ENCODE assay signal across 23 cellular contexts in genomic region chr2:86552889-86553288, GRCh38. TPM values are rescaled to one million over a fixed set of nuclear protein-coding genes. Genes with fewer than 3 reads are reported as not detected.
A peak's percentile ranks its signal among the peaks of the same experiment; 100 is the strongest.
DNase-seq lines count a peak whose midpoint lies in the region; ATAC-seq lines count a peak whose summit lies in the region.
"Had no signal": no experiment of that assay in that cellular context is flagged by ENCODE, and none has a peak within 500 bp of the region (broad histone marks: within the 10 kb centered on the region; RNA-seq: fewer than 3 reads in every experiment).

No MANE protein-coding gene starts in this region.

- intact Hi-C loops in activated naive CD4-positive, alpha-beta T cell treated with anti-CD3 and anti-CD28 coated beads for 36 hours (cut with micrococcal nuclease): loop anchor here (1.0 kb wide), 1 partner anchor 9 kb away; no protein-coding TSS in a partner anchor

- peak; percentile 61 for ATAC-seq in activated naive CD8-positive, alpha-beta T cell treated with anti-CD3 and anti-CD28 coated beads, Interleukin-2, amount 10 ng/mL, durations not matched to agents 7 days and 5 days (ENCODE audit: low read depth)
- no peak for ATAC-seq in stimulated activated effector memory CD8-positive, alpha-beta T cell treated with anti-CD3 and anti-CD28 coated beads, Interleukin-12 subunit alpha, Interleukin-12 subunit beta, amount 100 ng/mL, for 72 hours
- ATAC-seq: heart left ventricle; left lung; stimulated activated naive B cell treated with anti-CD40 and anti-IgM and Interleukin-4, amounts not matched to agents 10 μg/mL and 1 μg/mL and 100 μg/mL, for 72 hours had no signal

- CTCF ChIA-PET in activated naive CD4-positive, alpha-beta T cell treated with anti-CD3 and anti-CD28 coated beads for 36 hours (lab: Charles Lee): interaction anchor here (0.6 kb wide), 1 partner anchor 38 kb away, joined by 3 read pairs; no protein-coding TSS in a partner anchor

- peaks cover 13% of the 10 kb centered on the region for H3K36me3 Mint-ChIP-seq in activated naive CD4-positive, alpha-beta T cell treated with anti-CD3 and anti-CD28 coated beads for 36 hours (ENCODE audit: low read depth)
- peaks cover 26% of the 10 kb centered on the region for H3K36me3 Mint-ChIP-seq in T-helper 1 cell treated with Interleukin-12 subunit alpha and Interleukin-12 subunit beta and Interleukin-4 antibody, amounts not matched to agents 30 μg/mL and 1 μg/mL, for 36 hours (ENCODE audit: low read depth)
- H3K36me3 Mint-ChIP-seq in activated naive CD8-positive, alpha-beta T cell treated with anti-CD3 and anti-CD28 coated beads, Interleukin-2, amount 10 ng/mL, durations not matched to agents 7 days and 5 days: peaks cover 33% of the 10 kb centered on the region
- peaks cover 2% of the 10 kb centered on the region for H3K36me3 Mint-ChIP-seq in stimulated activated effector memory CD8-positive, alpha-beta T cell treated with anti-CD3 and anti-CD28 coated beads, Interleukin-12 subunit alpha, Interleukin-12 subunit beta, amount 100 ng/mL, for 72 hours

- no peak for DNase-seq in activated naive CD4-positive, alpha-beta T cell treated with anti-CD3 and anti-CD28 coated beads for 36 hours
- no peak for DNase-seq in activated naive CD4-positive, alpha-beta T cell treated with anti-CD3 and anti-CD28 coated beads, Interleukin-2, amount 50 U/mL, for 16 hours
- no peak for DNase-seq in activated naive CD8-positive, alpha-beta T cell treated with anti-CD3 and anti-CD28 coated beads, Interleukin-2, amount 10 ng/mL, durations not matched to agents 7 days and 5 days
- DNase-seq in stimulated activated effector memory CD8-positive, alpha-beta T cell treated with anti-CD3 and anti-CD28 coated beads, Interleukin-12 subunit alpha, Interleukin-12 subunit beta, amount 100 ng/mL, for 72 hours (ENCODE audit: low spot score in 2 of 2): no peak
- DNase-seq in NCI-H345 treated with DMSO at 0.1 percent for 48 hours (lab: John Stamatoyannopoulos, UW; ENCODE audit: unreplicated experiment) (no peak), NCI-H1436 (lab: John Stamatoyannopoulos, UW) (no peak), NCI-H1417 treated with DMSO at 0.1 percent for 48 hours (lab: John Stamatoyannopoulos, UW) (no peak)
- DNase-seq: brain microvascular endothelial cell; colonic mucosa; DMS79 treated with DMSO at 0.1 percent for 48 hours; H9; heart left ventricle; KBM-7; left lung; NCI-H1694 treated with DMSO at 0.1 percent for 48 hours; NCI-H748 treated with DMSO at 0.1 percent for 48 hours; OCI-M1; SHP77 treated with DMSO at 0.1 percent for 48 hours; stimulated activated CD4-positive, alpha-beta T cell treated with anti-CD3 and anti-CD28 coated beads, Interleukin-1b, Interleukin-23, amount 100 ng/mL, for 48 hours; stimulated activated naive B cell treated with anti-CD40 and anti-IgM and Interleukin-4, amounts not matched to agents 10 μg/mL and 1 μg/mL and 100 μg/mL, for 72 hours had no signal

- peaks cover 27% of the 10 kb centered on the region for H3K4me1 Mint-ChIP-seq in activated naive CD4-positive, alpha-beta T cell treated with anti-CD3 and anti-CD28 coated beads for 36 hours (ENCODE audit: low read depth)
- peaks cover 11% of the 10 kb centered on the region for H3K4me1 Mint-ChIP-seq in T-helper 1 cell treated with Interleukin-12 subunit alpha and Interleukin-12 subunit beta and Interleukin-4 antibody, amounts not matched to agents 30 μg/mL and 1 μg/mL, for 36 hours (ENCODE audit: low read depth)
- H3K4me1 Mint-ChIP-seq in activated naive CD8-positive, alpha-beta T cell treated with anti-CD3 and anti-CD28 coated beads, Interleukin-2, amount 10 ng/mL, durations not matched to agents 7 days and 5 days: peaks cover 14% of the 10 kb centered on the region
- H3K4me1 Mint-ChIP-seq in stimulated activated effector memory CD8-positive, alpha-beta T cell treated with anti-CD3 and anti-CD28 coated beads, Interleukin-12 subunit alpha, Interleukin-12 subunit beta, amount 100 ng/mL, for 72 hours: peaks cover 12% of the 10 kb centered on the region
- H3K4me1 Mint-ChIP-seq: H9, mesothelial cell of epicardium had no signal

- POLR2A ChIA-PET in activated naive CD8-positive, alpha-beta T cell treated with anti-CD3 and anti-CD28 coated beads, Interleukin-2, amount 10 ng/mL, durations not matched to agents 7 days and 5 days (lab: Charles Lee): interaction anchor here (0.8 kb wide), 1 partner anchor 112 kb away, joined by 3 read pairs; the partner anchor contains the start of gene KDM3A

- H3K27me3 Mint-ChIP-seq in activated naive CD4-positive, alpha-beta T cell treated with anti-CD3 and anti-CD28 coated beads for 36 hours (ENCODE audit: low read depth): no peaks in the 10 kb centered on the region
- H3K27me3 Mint-ChIP-seq in T-helper 1 cell treated with Interleukin-12 subunit alpha and Interleukin-12 subunit beta and Interleukin-4 antibody, amounts not matched to agents 30 μg/mL and 1 μg/mL, for 36 hours (ENCODE audit: low read depth): no peaks in the 10 kb centered on the region
- H3K27me3 Mint-ChIP-seq in activated naive CD8-positive, alpha-beta T cell treated with anti-CD3 and anti-CD28 coated beads, Interleukin-2, amount 10 ng/mL, durations not matched to agents 7 days and 5 days: no peaks in the 10 kb centered on the region
- H3K27me3 Mint-ChIP-seq: stimulated activated naive B cell treated with anti-CD40 and anti-IgM and Interleukin-4, amounts not matched to agents 10 μg/mL and 1 μg/mL and 100 μg/mL, for 72 hours; type B pancreatic cell had no signal

- H3K9me3 Mint-ChIP-seq in activated naive CD4-positive, alpha-beta T cell treated with anti-CD3 and anti-CD28 coated beads for 36 hours: peaks cover 6% of the 10 kb centered on the region
- H3K9me3 Mint-ChIP-seq in T-helper 1 cell treated with Interleukin-12 subunit alpha and Interleukin-12 subunit beta and Interleukin-4 antibody, amounts not matched to agents 30 μg/mL and 1 μg/mL, for 36 hours: peaks cover 11% of the 10 kb centered on the region
- peaks cover 3% of the 10 kb centered on the region for H3K9me3 Mint-ChIP-seq in activated naive CD8-positive, alpha-beta T cell treated with anti-CD3 and anti-CD28 coated beads, Interleukin-2, amount 10 ng/mL, durations not matched to agents 7 days and 5 days
- no peaks in the 10 kb centered on the region for H3K9me3 Mint-ChIP-seq in stimulated activated effector memory CD8-positive, alpha-beta T cell treated with anti-CD3 and anti-CD28 coated beads, Interleukin-12 subunit alpha, Interleukin-12 subunit beta, amount 100 ng/mL, for 72 hours

- H3K27ac Mint-ChIP-seq in activated naive CD4-positive, alpha-beta T cell treated with anti-CD3 and anti-CD28 coated beads for 36 hours: peak overlapping the region; percentile 54
- peak overlapping the region; percentile 62 for H3K27ac Mint-ChIP-seq in T-helper 1 cell treated with Interleukin-12 subunit alpha and Interleukin-12 subunit beta and Interleukin-4 antibody, amounts not matched to agents 30 μg/mL and 1 μg/mL, for 36 hours
- peak overlapping the region; percentile 21 for H3K27ac Mint-ChIP-seq in activated naive CD8-positive, alpha-beta T cell treated with anti-CD3 and anti-CD28 coated beads, Interleukin-2, amount 10 ng/mL, durations not matched to agents 7 days and 5 days
- no peak overlapping the region for H3K27ac Mint-ChIP-seq in stimulated activated effector memory CD8-positive, alpha-beta T cell treated with anti-CD3 and anti-CD28 coated beads, Interleukin-12 subunit alpha, Interleukin-12 subunit beta, amount 100 ng/mL, for 72 hours
- H3K27ac Mint-ChIP-seq: H9; mesothelial cell of epicardium; stimulated activated naive B cell treated with anti-CD40 and anti-IgM and Interleukin-4, amounts not matched to agents 10 μg/mL and 1 μg/mL and 100 μg/mL, for 72 hours; type B pancreatic cell had no signal

- H3K4me3 Mint-ChIP-seq in activated naive CD4-positive, alpha-beta T cell treated with anti-CD3 and anti-CD28 coated beads for 36 hours: peak overlapping the region; percentile 48
- H3K4me3 Mint-ChIP-seq in T-helper 1 cell treated with Interleukin-12 subunit alpha and Interleukin-12 subunit beta and Interleukin-4 antibody, amounts not matched to agents 30 μg/mL and 1 μg/mL, for 36 hours: peak overlapping the region; percentile 52
- peak overlapping the region; percentile 51 for H3K4me3 Mint-ChIP-seq in activated naive CD8-positive, alpha-beta T cell treated with anti-CD3 and anti-CD28 coated beads, Interleukin-2, amount 10 ng/mL, durations not matched to agents 7 days and 5 days
- H3K4me3 Mint-ChIP-seq in stimulated activated effector memory CD8-positive, alpha-beta T cell treated with anti-CD3 and anti-CD28 coated beads, Interleukin-12 subunit alpha, Interleukin-12 subunit beta, amount 100 ng/mL, for 72 hours: peak overlapping the region; percentile 20
- H3K4me3 Mint-ChIP-seq: H9; mesothelial cell of epicardium; stimulated activated naive B cell treated with anti-CD40 and anti-IgM and Interleukin-4, amounts not matched to agents 10 μg/mL and 1 μg/mL and 100 μg/mL, for 72 hours; type B pancreatic cell had no signal

RNA-seq across cellular contexts. Expression of gene CHMP3, which starts 10.4 kb away (rescaled TPM):
- 10 to 100 TPM; 27.0 to 29.6 TPM for total RNA-seq in activated naive CD4-positive, alpha-beta T cell treated with anti-CD3 and anti-CD28 coated beads for 36 hours
- 10 to 100 TPM; 48.9 to 49.5 TPM for total RNA-seq in activated naive CD8-positive, alpha-beta T cell treated with anti-CD3 and anti-CD28 coated beads, Interleukin-2, amount 10 ng/mL, durations not matched to agents 7 days and 5 days
